ENCODE assay signal across 16 cellular contexts in the genomic region with DNA sequence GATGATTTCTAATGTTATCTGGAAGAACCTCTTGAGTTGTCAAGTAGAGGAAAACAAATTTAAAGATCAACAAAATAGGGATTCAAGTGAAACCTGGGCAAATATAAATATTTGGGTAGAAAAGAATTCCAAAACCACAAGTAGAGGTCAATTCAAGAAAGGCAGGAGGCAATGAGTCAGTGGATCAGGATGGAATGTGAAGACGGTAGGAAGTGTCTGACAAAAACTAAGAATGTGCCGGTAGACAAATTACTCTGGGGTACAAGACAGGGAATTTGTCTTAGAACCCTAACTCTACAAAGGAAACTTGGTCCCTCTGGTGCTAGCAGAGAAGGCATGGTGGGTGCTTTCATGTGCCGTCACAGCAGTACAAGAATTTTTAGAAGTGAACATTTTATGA. TPM values are rescaled to one million over a fixed set of nuclear protein-coding genes. Genes with fewer than 3 reads are reported as not detected.
DNase-seq lines count a peak whose midpoint lies in the region; ATAC-seq and TF ChIP-seq lines count a peak whose summit lies in the region.
"Had no signal": no experiment of that assay in that cellular context is flagged by ENCODE, and none has a peak within 500 bp of the region (broad histone marks: within the 10 kb centered on the region; RNA-seq: fewer than 3 reads in every experiment).

No MANE protein-coding gene starts in this region.

- POLR2A ChIA-PET in activated CD8-positive, alpha-beta T cell treated with anti-CD3 and anti-CD28 coated beads, Interleukin-2, amount 10 ng/mL, durations not matched to agents 7 days and 5 days (lab: Charles Lee), result interaction anchor here (2.4 kb wide), 1 partner anchor 14 kb away, joined by 7 read pairs; the partner anchor contains the start of gene ABCD2

- no peak for DNase-seq in stimulated activated naive CD8-positive, alpha-beta T cell treated with anti-CD3 and anti-CD28 coated beads, Interleukin-15, Interleukin-2, amounts not matched to agents 100 U/mL and 50 U/mL, for 24 hours
- DNase-seq in activated CD8-positive, alpha-beta T cell treated with anti-CD3 and anti-CD28 coated beads, Interleukin-2, amount 10 ng/mL, durations not matched to agents 7 days and 5 days, result no peak
- peak; percentile 61 to 82 for DNase-seq in foreskin keratinocyte
- no peak for DNase-seq in heart right ventricle
- no peak for DNase-seq in NCI-H1417 (lab: John Stamatoyannopoulos, UW)
- no peak for DNase-seq in hepatic stellate cell (ENCODE audit: low spot score)
- DNase-seq: amygdala, hypothalamus, NCI-H1436, NCI-H526 treated with DMSO at 0.1 percent for 48 hours, occipital lobe, SHP77 treated with DMSO at 0.1 percent for 48 hours, upper lobe of right lung had no signal

- H3K9me3 ChIP-seq in heart right ventricle, result no peaks in the 10 kb centered on the region
- H3K9me3 ChIP-seq: upper lobe of right lung had no signal

- peak overlapping the region; percentile 72 for H3K27ac Mint-ChIP-seq in stimulated activated naive CD8-positive, alpha-beta T cell treated with anti-CD3 and anti-CD28 coated beads, Interleukin-15, Interleukin-2, amounts not matched to agents 100 ng/mL and 50 ng/mL, for 24 hours
- H3K27ac Mint-ChIP-seq in activated CD8-positive, alpha-beta T cell treated with anti-CD3 and anti-CD28 coated beads, Interleukin-2, amount 10 ng/mL, durations not matched to agents 7 days and 5 days, result peak overlapping the region; percentile 18

- H3K4me3 Mint-ChIP-seq in stimulated activated naive CD8-positive, alpha-beta T cell treated with anti-CD3 and anti-CD28 coated beads, Interleukin-15, Interleukin-2, amounts not matched to agents 100 ng/mL and 50 ng/mL, for 24 hours, result no peak overlapping the region
- no peak overlapping the region for H3K4me3 Mint-ChIP-seq in activated CD8-positive, alpha-beta T cell treated with anti-CD3 and anti-CD28 coated beads, Interleukin-2, amount 10 ng/mL, durations not matched to agents 7 days and 5 days

- ATAC-seq in stimulated activated naive CD8-positive, alpha-beta T cell treated with anti-CD3 and anti-CD28 coated beads, Interleukin-15, Interleukin-2, amounts not matched to agents 100 U/mL and 50 U/mL, for 24 hours, result no peak
- no peak for ATAC-seq in activated CD8-positive, alpha-beta T cell treated with anti-CD3 and anti-CD28 coated beads, Interleukin-2, amount 10 ng/mL, durations not matched to agents 7 days and 5 days
- ATAC-seq in foreskin keratinocyte (peak; percentile 90), heart right ventricle (no peak), GM18868 (IDR thresholded peaks at IDR 0.05; ENCODE audit: unreplicated experiment) (no peak)
- ATAC-seq: upper lobe of right lung had no signal

- H3K27me3 ChIP-seq in foreskin keratinocyte (no peaks in the 10 kb centered on the region), heart right ventricle (no peaks in the 10 kb centered on the region)
- H3K27me3 ChIP-seq: upper lobe of right lung had no signal

- CTCF ChIA-PET in activated CD8-positive, alpha-beta T cell treated with anti-CD3 and anti-CD28 coated beads, Interleukin-2, amount 10 ng/mL, durations not matched to agents 7 days and 5 days (lab: Charles Lee), result interaction anchor here (1.5 to 2.3 kb wide), 2 partner anchors 13 to 14 kb away, joined by 4 to 12 read pairs; partner anchors contain the start of gene ABCD2

- intact Hi-C loops in heart right ventricle (cut with DNase I), result no loop called here

- 65 to 76% methylated on average over 3 of the region's 3 CpGs for WGBS in heart right ventricle, 2 donors

- H3K27ac ChIP-seq in foreskin keratinocyte, result no peak overlapping the region
- no peak overlapping the region for H3K27ac ChIP-seq in heart right ventricle
- H3K27ac ChIP-seq: upper lobe of right lung had no signal

- H3K4me1 ChIP-seq in foreskin keratinocyte, result peaks cover 17% of the 10 kb centered on the region
- H3K4me1 ChIP-seq in heart right ventricle, result peaks cover 0 to 11% (median 2%) of the 10 kb centered on the region in 9 donors
- H3K4me1 ChIP-seq: upper lobe of right lung had no signal

- H3K36me3 Mint-ChIP-seq in stimulated activated naive CD8-positive, alpha-beta T cell treated with anti-CD3 and anti-CD28 coated beads, Interleukin-15, Interleukin-2, amounts not matched to agents 100 ng/mL and 50 ng/mL, for 24 hours (ENCODE audit: low read depth), result peaks cover 9% of the 10 kb centered on the region
- peaks cover 64% of the 10 kb centered on the region for H3K36me3 Mint-ChIP-seq in activated CD8-positive, alpha-beta T cell treated with anti-CD3 and anti-CD28 coated beads, Interleukin-2, amount 10 ng/mL, durations not matched to agents 7 days and 5 days (ENCODE audit: low read depth)

- no peak overlapping the region for H3K4me3 ChIP-seq in heart right ventricle
- H3K4me3 ChIP-seq: upper lobe of right lung had no signal

- H3K4me1 Mint-ChIP-seq in stimulated activated naive CD8-positive, alpha-beta T cell treated with anti-CD3 and anti-CD28 coated beads, Interleukin-15, Interleukin-2, amounts not matched to agents 100 ng/mL and 50 ng/mL, for 24 hours (ENCODE audit: low read depth), result peaks cover 23% of the 10 kb centered on the region
- peaks cover 37% of the 10 kb centered on the region for H3K4me1 Mint-ChIP-seq in activated CD8-positive, alpha-beta T cell treated with anti-CD3 and anti-CD28 coated beads, Interleukin-2, amount 10 ng/mL, durations not matched to agents 7 days and 5 days (ENCODE audit: low read depth)

- H3K9me3 Mint-ChIP-seq in stimulated activated naive CD8-positive, alpha-beta T cell treated with anti-CD3 and anti-CD28 coated beads, Interleukin-15, Interleukin-2, amounts not matched to agents 100 ng/mL and 50 ng/mL, for 24 hours, result no peaks in the 10 kb centered on the region
- H3K9me3 Mint-ChIP-seq in activated CD8-positive, alpha-beta T cell treated with anti-CD3 and anti-CD28 coated beads, Interleukin-2, amount 10 ng/mL, durations not matched to agents 7 days and 5 days (ENCODE audit: insufficient read depth), result no peaks in the 10 kb centered on the region

- TF ChIP-seq CTCF in foreskin keratinocyte (conservative IDR thresholded peaks at IDR 0.05) (no peak), heart right ventricle (IDR thresholded peaks at IDR 0.05) (no peak)

- no peaks in the 10 kb centered on the region for H3K27me3 Mint-ChIP-seq in stimulated activated naive CD8-positive, alpha-beta T cell treated with anti-CD3 and anti-CD28 coated beads, Interleukin-15, Interleukin-2, amounts not matched to agents 100 ng/mL and 50 ng/mL, for 24 hours
- H3K27me3 Mint-ChIP-seq in activated CD8-positive, alpha-beta T cell treated with anti-CD3 and anti-CD28 coated beads, Interleukin-2, amount 10 ng/mL, durations not matched to agents 7 days and 5 days (ENCODE audit: low read depth), result no peaks in the 10 kb centered on the region

- H3K36me3 ChIP-seq in heart right ventricle, result peaks cover 0 to 10% (median 0%) of the 10 kb centered on the region in 9 donors
- H3K36me3 ChIP-seq: upper lobe of right lung had no signal

RNA-seq across cellular contexts. Expression of gene ABCD2, which starts 13.6 kb away (rescaled TPM):
- total RNA-seq in activated CD8-positive, alpha-beta T cell treated with anti-CD3 and anti-CD28 coated beads, Interleukin-2, amount 10 ng/mL, durations not matched to agents 7 days and 5 days, result 10 to 100 TPM; 22.5 to 24.4 TPM
- total RNA-seq in foreskin keratinocyte (0.03 and 0.04 TPM in 2 replicates), heart right ventricle (10 to 100 TPM in 1 of 10 donors, 1 to 10 TPM in 9; 5.4 to 10.1 (median 7.7) TPM)
- polyA plus RNA-seq in foreskin keratinocyte (0.01 TPM in 1 of 2 replicates, not detected in the other), heart right ventricle (1 to 10 TPM in 1 of 2 donors, under 1 TPM in 1; 0.32 to 2.0 TPM)
- total RNA-seq: HT-29 had no signal

Comparison
In these comparisons a context has a peak if more than half of its experiments do, and no peak if none do; other contexts are left out.
1. DNase-seq: peak in foreskin keratinocyte (2 of 2); none in stimulated activated naive CD8-positive, alpha-beta T cell treated with anti-CD3 and anti-CD28 coated beads, Interleukin-15, Interleukin-2, amounts not matched to agents 100 U/mL and 50 U/mL, for 24 hours (single experiment), activated CD8-positive, alpha-beta T cell treated with anti-CD3 and anti-CD28 coated beads, Interleukin-2, amount 10 ng/mL, durations not matched to agents 7 days and 5 days (single experiment), heart right ventricle (0 of 2), NCI-H1417 (0 of 3) and hepatic stellate cell (single experiment).